Comparison of ENCODE assay signal across 22 cellular contexts in genomic region chr7:37277513-37277912, GRCh38.
"Had no signal": no experiment of that assay in that cellular context is flagged by ENCODE, and none has a peak within 500 bp of the region (broad histone marks: within the 10 kb centered on the region; RNA-seq: fewer than 3 reads in every experiment).

No MANE protein-coding gene starts in this region.

- H3K27ac ChIP-seq: epithelial cell of prostate, esophagus muscularis mucosa, gastrocnemius medialis, heart right ventricle, left ventricle myocardium inferior, lower lobe of right lung, neural progenitor cell, ovary, right atrium auricular region, sigmoid colon, testis had no signal

- H3K27ac Mint-ChIP-seq: natural killer cell treated with Interleukin-12 subunit alpha and Interleukin-12 subunit beta and Interleukin-15 and Interleukin-18, amount 100 ng/mL, for 72 hours; neural progenitor cell had no signal

- DNase-seq: effector memory CD8-positive, alpha-beta T cell; gastrocnemius medialis; heart right ventricle; hypothalamus; left cardiac atrium; left ventricle myocardium inferior; lower lobe of right lung; mesenchymal stem cell; midbrain; nucleus accumbens; ovary; sigmoid colon; stimulated activated CD4-positive, alpha-beta T cell treated with anti-CD3 and anti-CD28 coated beads, Interleukin-2, amount 100 ng/mL, for 48 hours; stimulated activated naive CD8-positive, alpha-beta T cell treated with anti-CD3 and anti-CD28 coated beads, Interleukin-15, Interleukin-2, amounts not matched to agents 100 U/mL and 50 U/mL, for 24 hours; testis had no signal

- H3K9me3 Mint-ChIP-seq: effector memory CD8-positive, alpha-beta T cell; natural killer cell treated with Interleukin-12 subunit alpha and Interleukin-12 subunit beta and Interleukin-15 and Interleukin-18, amount 100 ng/mL, for 72 hours had no signal

- H3K27me3 ChIP-seq: esophagus muscularis mucosa, gastrocnemius medialis, heart right ventricle, neural progenitor cell, ovary, right atrium auricular region, sigmoid colon, testis, tibial nerve had no signal

- H3K4me3 ChIP-seq: esophagus muscularis mucosa, gastrocnemius medialis, heart right ventricle, left ventricle myocardium inferior, lower lobe of right lung, neural progenitor cell, ovary, right atrium auricular region, sigmoid colon, smooth muscle cell, testis, tibial nerve had no signal

- ATAC-seq: effector memory CD8-positive, alpha-beta T cell; gastrocnemius medialis; heart right ventricle; left cardiac atrium; lower lobe of right lung; natural killer cell treated with Interleukin-12 subunit alpha and Interleukin-12 subunit beta and Interleukin-15 and Interleukin-18, amount 100 ng/mL, for 72 hours; stimulated activated naive CD8-positive, alpha-beta T cell treated with anti-CD3 and anti-CD28 coated beads, Interleukin-15, Interleukin-2, amounts not matched to agents 100 U/mL and 50 U/mL, for 24 hours had no signal

- H3K4me3 Mint-ChIP-seq: effector memory CD8-positive, alpha-beta T cell; natural killer cell treated with Interleukin-12 subunit alpha and Interleukin-12 subunit beta and Interleukin-15 and Interleukin-18, amount 100 ng/mL, for 72 hours; neural progenitor cell had no signal

- H3K36me3 Mint-ChIP-seq: natural killer cell treated with Interleukin-12 subunit alpha and Interleukin-12 subunit beta and Interleukin-15 and Interleukin-18, amount 100 ng/mL, for 72 hours had no signal
